ENCODE assay signal across 12 cellular contexts in the genomic region with DNA sequence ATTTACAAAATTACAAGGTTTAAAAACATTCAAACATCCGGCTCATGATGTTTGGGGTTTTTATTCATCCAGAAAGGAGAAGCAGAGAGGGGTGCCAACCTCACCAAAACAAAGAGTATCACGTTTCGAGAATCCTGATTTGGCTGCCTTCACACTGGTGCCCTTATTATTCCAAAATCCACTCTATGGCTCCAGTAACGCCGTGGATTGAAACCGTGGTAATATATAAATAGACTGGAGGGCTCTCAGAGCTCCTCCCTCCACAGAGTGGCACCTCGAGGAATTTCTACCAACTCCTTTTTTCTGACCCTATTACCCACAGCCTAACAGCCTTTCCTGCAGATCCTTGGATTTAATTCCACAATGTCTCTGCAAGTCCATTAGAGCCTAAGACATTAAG.
DNase-seq lines count a peak whose midpoint lies in the region; ATAC-seq and TF ChIP-seq lines count a peak whose summit lies in the region.
"Had no signal": no experiment of that assay in that cellular context is flagged by ENCODE, and none has a peak within 500 bp of the region (broad histone marks: within the 10 kb centered on the region; RNA-seq: fewer than 3 reads in every experiment).

No MANE protein-coding gene starts in this region.

- TF ChIP-seq CTCF in heart right ventricle (IDR thresholded peaks at IDR 0.05) (no peak), suprapubic skin (IDR thresholded peaks at IDR 0.05) (no peak)

- no peak for TF ChIP-seq EP300 in suprapubic skin (IDR thresholded peaks at IDR 0.05)

- H3K4me1 ChIP-seq in heart right ventricle (peaks cover 0 to 77% (median 42%) of the 10 kb centered on the region in 9 donors), suprapubic skin (peaks cover 31% of the 10 kb centered on the region)

- H3K27me3 ChIP-seq in heart right ventricle (no peaks in the 10 kb centered on the region), suprapubic skin (no peaks in the 10 kb centered on the region)

- H3K27ac ChIP-seq in heart right ventricle (peak overlapping the region; percentile 58 to 85 (median 73)), suprapubic skin (peak overlapping the region; percentile 49)
- H3K27ac ChIP-seq: PC-9 had no signal

- H3K9me3 ChIP-seq in heart right ventricle = no peaks in the 10 kb centered on the region
- H3K9me3 ChIP-seq in suprapubic skin = no peaks in the 10 kb centered on the region

- no peaks in the 10 kb centered on the region for H3K36me3 ChIP-seq in heart right ventricle
- H3K36me3 ChIP-seq in suprapubic skin = no peaks in the 10 kb centered on the region

- H3K4me3 ChIP-seq in heart right ventricle = peak overlapping the region in 6 of 10 donors; percentile 3 to 23 (median 17)
- peak overlapping the region; percentile 7 for H3K4me3 ChIP-seq in suprapubic skin
- H3K4me3 ChIP-seq: PC-9 had no signal

- 16 to 31% methylated on average over 7 of the region's 7 CpGs for WGBS in heart right ventricle, 2 donors
- WGBS in suprapubic skin = 13% methylated on average over 7 of the region's 7 CpGs

- TF ChIP-seq POLR2A in suprapubic skin (IDR thresholded peaks at IDR 0.05) = no peak

- intact Hi-C loops in heart right ventricle (cut with DNase I) = loop anchor here in 9 of 10 donors (2.0 to 10.0 kb wide), 15 partner anchors 173 to 513 kb away; partner anchors contain the start of genes MEOX2 (in 5 of the 9) and AGMO (in 2 of the 9)

- ATAC-seq in heart right ventricle = peak in 4 of 8 donors; percentile 23 to 54 (median 25)
- ATAC-seq in HG02938 (IDR thresholded peaks at IDR 0.05; ENCODE audit: unreplicated experiment) = no peak
- no peak for ATAC-seq in GM21390 (IDR thresholded peaks at IDR 0.05; ENCODE audit: unreplicated experiment)

- DNase-seq in NCI-H128 (lab: John Stamatoyannopoulos, UW; ENCODE audit: unreplicated experiment) (peak; percentile 19), NCI-H524 treated with DMSO at 0.1 percent for 48 hours (lab: John Stamatoyannopoulos, UW) (peak; percentile 25), heart right ventricle (no peak), suprapubic skin (ENCODE audit: low spot score in 2 of 2) (no peak), SW 1271 (lab: John Stamatoyannopoulos, UW) (no peak)
- DNase-seq: activated CD4-positive, alpha-beta T cell treated with anti-CD3 and anti-CD28 coated beads for 48 hours; CD4-positive, alpha-beta T cell; naive B cell; NCI-H1436 treated with DMSO at 0.1 percent for 48 hours; PC-9 had no signal

Comparison
In these comparisons a context has a peak if more than half of its experiments do, and no peak if none do; other contexts are left out.
1. DNase-seq: peak in NCI-H128 (single experiment) and NCI-H524 treated with DMSO at 0.1 percent for 48 hours (single experiment); none in heart right ventricle (0 of 2), suprapubic skin (0 of 2) and SW 1271 (0 of 2).